In genomic region chr21:14321042-14321441, GRCh38 we compare ENCODE assay signal across 1 cellular context.
TF ChIP-seq lines count a peak whose summit lies in the region.

No MANE protein-coding gene starts in this region.

TF ChIP-seq in IMR-90, 13 proteins besides CTCF, POLR2A, EP300 and RAD21 (continued from another document):
- no peak for TF ChIP-seq FOS (IDR thresholded peaks at IDR 0.05; ENCODE audit: low read depth, low read length)
- TF ChIP-seq CEBPB (IDR thresholded peaks at IDR 0.05; ENCODE audit: low read depth, low read length) = no peak
